13 cellular contexts compared by ENCODE assay signal in genomic region chr2:191656389-191656788, GRCh38. TPM values are rescaled to one million over a fixed set of nuclear protein-coding genes. Genes with fewer than 3 reads are reported as not detected.
DNase-seq lines count a peak whose midpoint lies in the region; ATAC-seq, FAIRE-seq and TF ChIP-seq lines count a peak whose summit lies in the region.
"Had no signal": no experiment of that assay in that cellular context is flagged by ENCODE, and none has a peak within 500 bp of the region (broad histone marks: within the 10 kb centered on the region; RNA-seq: fewer than 3 reads in every experiment).

No MANE protein-coding gene starts in this region.

- no peaks in the 10 kb centered on the region for H3K9me1 ChIP-seq in K562 (ENCODE audit: control insufficient read depth, insufficient read depth, low read length)

- no peak for TF ChIP-seq CTCF in K562 (IDR thresholded peaks at IDR 0.05 in 2 of 3, conservative IDR thresholded peaks at IDR 0.05 in 1 of 3; ENCODE audit: insufficient read depth in 2 of 3, low read depth in 1 of 3, low read length in 3 of 3)

- H3K27me3 ChIP-seq in K562 (ENCODE audit: control insufficient read depth in 2 of 2, insufficient read depth in 2 of 2, low read length in 2 of 2), result no peaks in the 10 kb centered on the region

- no peak for FAIRE-seq in K562 (lab: Jason Lieb, UNC)

- no peaks in the 10 kb centered on the region for H4K20me1 ChIP-seq in K562 (replicated peaks; ENCODE audit: control insufficient read depth, insufficient read depth, low read length)

- H3K4me2 ChIP-seq in K562 (ENCODE audit: insufficient read depth, low read length), result no peak overlapping the region

- no peaks in the 10 kb centered on the region for H3K36me3 ChIP-seq in K562 (ENCODE audit: control insufficient read depth, insufficient read depth, low read length)

- H3K79me2 ChIP-seq in K562 (ENCODE audit: control insufficient read depth, insufficient read depth, low read length), result no peaks in the 10 kb centered on the region

- POLR2A ChIA-PET in K562 (lab: Yijun Ruan, JAX), result interaction anchor here (1.4 kb wide), 1 partner anchor 10 kb away, joined by 4 read pairs; no protein-coding TSS in a partner anchor

- BruUV-seq in K562 (replicated peaks; lab: Mats Ljungman, UMichigan), result no TSS peak

- CTCF ChIA-PET in K562 (lab: Yijun Ruan, JAX; ENCODE audit: low intra/inter-chr PET ratio), result no interaction called here

- no peaks in the 10 kb centered on the region for H3K4me1 ChIP-seq in K562 (replicated peaks in 1 of 2; ENCODE audit: control insufficient read depth in 2 of 2, insufficient read depth in 2 of 2, low read length in 2 of 2)

- TF ChIP-seq RAD21 in K562 (CRISPR knock-in tag; conservative IDR thresholded peaks at IDR 0.05 in 1 of 2, IDR thresholded peaks at IDR 0.05 in 1 of 2), result no peak

- H3K27ac ChIP-seq in K562 (ENCODE audit: extremely low read depth, low read depth, low read length), result no peak overlapping the region
- H3K27ac ChIP-seq: SK-N-MC had no signal

- ATAC-seq in K562, result no peak
- peak; percentile 68 for ATAC-seq in left ventricle myocardium superior
- ATAC-seq in GM18907 (IDR thresholded peaks at IDR 0.05; ENCODE audit: unreplicated experiment), result no peak
- ATAC-seq in HG03354 (IDR thresholded peaks at IDR 0.05; ENCODE audit: poor library complexity, severe bottlenecking, unreplicated experiment), result no peak

- no peak for TF ChIP-seq EP300 in K562 (IDR thresholded peaks at IDR 0.05; ENCODE audit: low read length)

- TF ChIP-seq POLR2A in K562 (conservative IDR thresholded peaks at IDR 0.05), result no peak

- no peaks in the 10 kb centered on the region for H3K9me3 ChIP-seq in K562 (replicated peaks; ENCODE audit: control insufficient read depth, insufficient read depth, low read depth, low read length)

- H3K9ac ChIP-seq in K562 (ENCODE audit: insufficient read depth in 1 of 2, low read depth in 2 of 2, low read length in 2 of 2), result no peak overlapping the region

- in situ Hi-C loops in K562 (cut with MboI), result no loop called here

- H3K4me3 ChIP-seq in K562 (no peak overlapping the region), skeletal muscle cell (ENCODE audit: low read depth, low read length) (no peak overlapping the region)
- H3K4me3 ChIP-seq: SK-N-MC had no signal

- peak; percentile 67 for DNase-seq in ELR (ENCODE audit: low read depth)
- DNase-seq in K562 (ENCODE audit: extremely low read depth in 1 of 4, low spot score in 3 of 4), result no peak
- DNase-seq in left ventricle myocardium superior, result no peak
- peak; percentile 82 for DNase-seq in skeletal muscle cell (ENCODE audit: low read depth)
- DNase-seq in A172 (ENCODE audit: low spot score), result no peak
- DNase-seq in DMS 273 treated with DMSO at 0.1 percent for 48 hours (lab: John Stamatoyannopoulos, UW), result no peak
- DNase-seq: activated naive CD4-positive, alpha-beta T cell treated with anti-CD3 and anti-CD28 coated beads for 36 hours; GDM1; NK-92 treated with Interleukin-12 subunit alpha and Interleukin-12 subunit beta, amount 100 ng/mL, for 24 hours; stimulated activated CD4-positive, alpha-beta T cell treated with anti-CD3 and anti-CD28 coated beads, Interleukin-4, amount 100 ng/mL, for 1 hour had no signal

- intact Hi-C loops in K562 (cut with micrococcal nuclease) (no loop called here), left ventricle myocardium superior (cut with micrococcal nuclease) (no loop called here)

- H2AFZ ChIP-seq in K562 (ENCODE audit: low read depth, low read length), result peak overlapping the region; percentile 28; the same call in 1 of the 2 replicates

TF ChIP-seq in K562, 482 proteins besides CTCF, POLR2A, EP300 and RAD21:
- TF ChIP-seq CEBPB (tag; IDR thresholded peaks at IDR 0.05) (peak; percentile 50), ADNP (tag; IDR thresholded peaks at IDR 0.05) (no peak), CEBPG (CRISPR knock-in tag; IDR thresholded peaks at IDR 0.05) (no peak), CEBPG (tag; conservative IDR thresholded peaks at IDR 0.05 in 1 of 2, IDR thresholded peaks at IDR 0.05 in 1 of 2) (peak in 1 of 2 experiments; percentile 54; a peak in 1 of 4 replicates)

RNA-seq across cellular contexts. Expression of gene NABP1, which starts 21.5 kb away (rescaled TPM):
- total RNA-seq in K562 (2011; cell fraction: chromatin; rRNA removed; ENCODE audit: low replicate concordance), result 68.8 and 169 TPM in 2 replicates
- total RNA-seq in K562 (2011; cell fraction: nucleolus; rRNA removed), result 39.4 and 41.1 TPM in 2 replicates
- total RNA-seq in K562 (2011; cell fraction: nucleoplasm; rRNA removed), result 97.2 and 188 TPM in 2 replicates
- 18.6 and 20.2 TPM in 2 replicates for total RNA-seq in K562 (2014; rRNA removed)
- 31.6 and 35.8 TPM in 2 replicates for total RNA-seq in K562 (2014; rRNA removed; fragmentation: Illumina TruSeq; extraction: Trizol)
- 37.2 and 44.0 TPM in 2 replicates for total RNA-seq in K562 (2015; rRNA removed; fragmentation: Illumina TruSeq; extraction: Trizol)
- total RNA-seq in K562 (2021), result 24.5 and 28.1 TPM in 2 replicates
- polyA plus RNA-seq in K562 (2011; rRNA removed), result 20.5 and 22.2 TPM in 2 replicates
- 1.8 and 5.1 TPM in 2 replicates for polyA plus RNA-seq in K562 (2011; cell fraction: cytosol; rRNA removed)
- 56.5 and 66.5 TPM in 2 replicates for polyA plus RNA-seq in K562 (2011; cell fraction: nucleus; rRNA removed)
- 10.8 and 12.9 TPM in 2 replicates for polyA plus RNA-seq in K562 (2012)
- polyA plus RNA-seq in K562 (2014; fragmentation: Illumina TruSeq; extraction: Trizol), result 15.6 and 17.1 TPM in 2 replicates
- polyA plus RNA-seq in K562 (2014; fragmentation: Nextera tagmentation; extraction: Ambion mirVana), result 10 to 100 TPM; 12.8 to 14.9 TPM
- polyA plus RNA-seq in K562 (2014; rRNA removed), result 13.9 and 15.4 TPM in 2 replicates
- 46.2 and 78.7 TPM in 2 replicates for polyA minus RNA-seq in K562 (2011; rRNA and poly(A)+ RNA removed)
- 11.1 and 11.5 TPM in 2 replicates for polyA minus RNA-seq in K562 (2011; cell fraction: cytosol; rRNA and poly(A)+ RNA removed)
- polyA minus RNA-seq in K562 (2011; cell fraction: nucleus; rRNA and poly(A)+ RNA removed), result 101 and 194 TPM in 2 replicates
- 7.1 TPM for total RNA-seq in left ventricle myocardium superior
- total RNA-seq in A172 (2014; rRNA removed; shearing (Covaris generic)), result 44.6 and 53.0 TPM in 2 replicates

Comparison
In these comparisons a context has a peak if more than half of its experiments do, and no peak if none do; other contexts are left out.
1. DNase-seq: peak in ELR (single experiment) and skeletal muscle cell (single experiment); none in K562 (0 of 4), left ventricle myocardium superior (single experiment), A172 (single experiment) and DMS 273 treated with DMSO at 0.1 percent for 48 hours (single experiment).